Comparison of ENCODE assay signal across 8 cellular contexts in the genomic region with DNA sequence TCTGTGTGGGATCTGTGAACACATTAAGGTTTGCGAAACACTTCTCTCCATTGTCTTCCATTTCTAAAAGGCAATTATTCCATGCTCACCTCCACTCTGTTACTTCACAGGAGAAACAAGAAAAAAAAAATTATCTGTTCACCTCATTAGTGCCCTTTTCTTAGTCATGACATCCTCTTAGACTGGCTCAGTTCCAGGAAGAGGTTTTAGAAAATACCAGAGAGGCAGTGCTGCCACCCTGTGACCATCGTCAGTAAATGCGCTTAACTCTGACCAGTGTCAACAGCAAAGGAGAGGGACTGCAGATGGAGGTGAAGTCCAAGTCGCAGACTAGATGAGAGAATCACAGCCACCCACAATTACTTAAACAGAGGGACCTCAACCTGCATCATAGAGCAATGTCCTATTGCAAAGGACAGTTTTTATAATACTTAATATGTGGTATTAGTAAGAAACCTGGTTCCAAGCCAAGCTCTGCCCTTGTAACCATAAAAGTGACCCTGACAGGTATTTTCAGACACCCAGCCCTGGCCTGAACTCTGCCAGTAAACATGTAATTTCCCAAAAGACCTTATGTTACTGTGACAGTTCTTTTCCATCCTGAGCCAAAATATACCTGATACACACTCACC. TPM values are rescaled to one million over a fixed set of nuclear protein-coding genes. Genes with fewer than 3 reads are reported as not detected.
DNase-seq lines count a peak whose midpoint lies in the region; ATAC-seq, FAIRE-seq and TF ChIP-seq lines count a peak whose summit lies in the region.

No MANE protein-coding gene starts in this region.

- no peak overlapping the region for H3K4me3 Mint-ChIP-seq in activated CD8-positive, alpha-beta T cell treated with anti-CD3 and anti-CD28 coated beads, Interleukin-2, amount 10 ng/mL, durations not matched to agents 7 days and 5 days
- no peak overlapping the region for H3K4me3 Mint-ChIP-seq in naive B cell
- no peak overlapping the region for H3K4me3 Mint-ChIP-seq in stimulated activated naive CD8-positive, alpha-beta T cell treated with anti-CD3 and anti-CD28 coated beads, Interleukin-15, amount 100 ng/mL, for 72 hours

- no peak overlapping the region for H3K27ac ChIP-seq in DOHH2 (ENCODE audit: low read depth, low read length)

- H3K4me1 Mint-ChIP-seq in activated CD8-positive, alpha-beta T cell treated with anti-CD3 and anti-CD28 coated beads, Interleukin-2, amount 10 ng/mL, durations not matched to agents 7 days and 5 days (ENCODE audit: low read depth), result peaks cover 7% of the 10 kb centered on the region
- peaks cover 14 to 15% (median 14%) of the 10 kb centered on the region in 3 donors for H3K4me1 Mint-ChIP-seq in naive B cell
- H3K4me1 Mint-ChIP-seq in stimulated activated naive CD8-positive, alpha-beta T cell treated with anti-CD3 and anti-CD28 coated beads, Interleukin-15, amount 100 ng/mL, for 72 hours, result peaks cover 17% of the 10 kb centered on the region

- peak; percentile 65 for ATAC-seq in HG03354 (IDR thresholded peaks at IDR 0.05; ENCODE audit: poor library complexity, severe bottlenecking, unreplicated experiment)
- peak; percentile 90 for ATAC-seq in activated CD8-positive, alpha-beta T cell treated with anti-CD3 and anti-CD28 coated beads, Interleukin-2, amount 10 ng/mL, durations not matched to agents 7 days and 5 days
- peak; percentile 60 to 69 for ATAC-seq in naive B cell (ENCODE audit: low read depth in 2 of 2)
- ATAC-seq in stimulated activated naive CD8-positive, alpha-beta T cell treated with anti-CD3 and anti-CD28 coated beads, Interleukin-15, amount 100 ng/mL, for 72 hours, result peak; percentile 95
- ATAC-seq in GM21786 (IDR thresholded peaks at IDR 0.05; ENCODE audit: unreplicated experiment), result no peak

- H3K27me3 ChIP-seq in DOHH2 (ENCODE audit: control insufficient read depth, low read length), result peaks cover 21% of the 10 kb centered on the region

- peaks cover 5% of the 10 kb centered on the region for H3K4me1 ChIP-seq in DOHH2 (ENCODE audit: control insufficient read depth, low read length)

- H3K79me2 ChIP-seq in DOHH2 (ENCODE audit: control insufficient read depth, low read length), result no peaks in the 10 kb centered on the region

- H3F3A ChIP-seq in DOHH2 (ENCODE audit: control insufficient read depth, insufficient read depth), result no peaks in the 10 kb centered on the region

- no peaks in the 10 kb centered on the region for H3K36me3 Mint-ChIP-seq in activated CD8-positive, alpha-beta T cell treated with anti-CD3 and anti-CD28 coated beads, Interleukin-2, amount 10 ng/mL, durations not matched to agents 7 days and 5 days (ENCODE audit: low read depth)
- no peaks in the 10 kb centered on the region for H3K36me3 Mint-ChIP-seq in naive B cell

- H3K4me3 ChIP-seq in DOHH2 (ENCODE audit: low read length), result no peak overlapping the region

- CTCF ChIA-PET in activated CD8-positive, alpha-beta T cell treated with anti-CD3 and anti-CD28 coated beads, Interleukin-2, amount 10 ng/mL, durations not matched to agents 7 days and 5 days (lab: Charles Lee), result interaction anchor here (0.8 to 5.8 kb wide), 11 partner anchors 10 to 391 kb away, joined by 3 to 61 read pairs (median 4); a partner anchor contains a TSS

- H3K36me3 ChIP-seq in DOHH2 (ENCODE audit: control insufficient read depth, low read length), result no peaks in the 10 kb centered on the region

- H3K9me3 ChIP-seq in DOHH2 (ENCODE audit: control insufficient read depth, insufficient read depth, low read length), result no peaks in the 10 kb centered on the region

- H3K4me2 ChIP-seq in DOHH2 (ENCODE audit: low read length), result no peak overlapping the region

- no peaks in the 10 kb centered on the region for H4K20me1 ChIP-seq in DOHH2 (ENCODE audit: control insufficient read depth, insufficient read depth, low read depth, low read length)

- H3K9me3 Mint-ChIP-seq in activated CD8-positive, alpha-beta T cell treated with anti-CD3 and anti-CD28 coated beads, Interleukin-2, amount 10 ng/mL, durations not matched to agents 7 days and 5 days (ENCODE audit: insufficient read depth), result no peaks in the 10 kb centered on the region
- no peaks in the 10 kb centered on the region for H3K9me3 Mint-ChIP-seq in naive B cell
- no peaks in the 10 kb centered on the region for H3K9me3 Mint-ChIP-seq in stimulated activated naive CD8-positive, alpha-beta T cell treated with anti-CD3 and anti-CD28 coated beads, Interleukin-15, amount 100 ng/mL, for 72 hours

- no peaks in the 10 kb centered on the region for H3K9me2 ChIP-seq in DOHH2 (replicated peaks; ENCODE audit: control insufficient read depth, low read length)

- no peak overlapping the region for H3K27ac Mint-ChIP-seq in activated CD8-positive, alpha-beta T cell treated with anti-CD3 and anti-CD28 coated beads, Interleukin-2, amount 10 ng/mL, durations not matched to agents 7 days and 5 days
- H3K27ac Mint-ChIP-seq in naive B cell, result peak overlapping the region in 1 of 6 donors; percentile 13
- no peak overlapping the region for H3K27ac Mint-ChIP-seq in stimulated activated naive CD8-positive, alpha-beta T cell treated with anti-CD3 and anti-CD28 coated beads, Interleukin-15, amount 100 ng/mL, for 72 hours

- FAIRE-seq in endometrium (lab: Jason Lieb, UNC), result peak; percentile 51

- peak; percentile 64 for DNase-seq in NCI-H774 (lab: John Stamatoyannopoulos, UW)
- DNase-seq in activated CD8-positive, alpha-beta T cell treated with anti-CD3 and anti-CD28 coated beads, Interleukin-2, amount 10 ng/mL, durations not matched to agents 7 days and 5 days, result peak; percentile 82
- peak; percentile 57 for DNase-seq in naive B cell
- DNase-seq in stimulated activated naive CD8-positive, alpha-beta T cell treated with anti-CD3 and anti-CD28 coated beads, Interleukin-15, amount 100 ng/mL, for 72 hours, result peak; percentile 64 to 79

- peak; percentile 85 for TF ChIP-seq CTCF in DOHH2 (IDR thresholded peaks at IDR 0.05; ENCODE audit: low read depth, low read length, poor library complexity, severe bottlenecking)

- peaks cover 33% of the 10 kb centered on the region for H3K27me3 Mint-ChIP-seq in activated CD8-positive, alpha-beta T cell treated with anti-CD3 and anti-CD28 coated beads, Interleukin-2, amount 10 ng/mL, durations not matched to agents 7 days and 5 days (ENCODE audit: low read depth)
- peaks cover 0 to 34% (median 15%) of the 10 kb centered on the region in 3 donors for H3K27me3 Mint-ChIP-seq in naive B cell
- peaks cover 46% of the 10 kb centered on the region for H3K27me3 Mint-ChIP-seq in stimulated activated naive CD8-positive, alpha-beta T cell treated with anti-CD3 and anti-CD28 coated beads, Interleukin-15, amount 100 ng/mL, for 72 hours

- POLR2A ChIA-PET in activated CD8-positive, alpha-beta T cell treated with anti-CD3 and anti-CD28 coated beads, Interleukin-2, amount 10 ng/mL, durations not matched to agents 7 days and 5 days (lab: Charles Lee), result no interaction called here

RNA-seq across cellular contexts. Expression of a gene that starts 19.4 kb away (rescaled TPM):
- 10 to 100 TPM; 41.8 to 49.4 TPM for total RNA-seq in activated CD8-positive, alpha-beta T cell treated with anti-CD3 and anti-CD28 coated beads, Interleukin-2, amount 10 ng/mL, durations not matched to agents 7 days and 5 days
- polyA plus RNA-seq in naive B cell (ENCODE audit: low read depth in 6 of 6), result 10 to 100 TPM in 5 of 6 donors, 1 to 10 TPM in 1; 7.1 to 57.2 (median 20.0) TPM

RNA-seq across cellular contexts. Expression of a gene that starts 31.5 kb away (rescaled TPM):
- not detected for total RNA-seq in activated CD8-positive, alpha-beta T cell treated with anti-CD3 and anti-CD28 coated beads, Interleukin-2, amount 10 ng/mL, durations not matched to agents 7 days and 5 days
- polyA plus RNA-seq in naive B cell (ENCODE audit: low read depth in 6 of 6), result under 1 TPM in 1 of 6 donors, not detected in 5; 0.44 TPM
